1 cellular context compared by ENCODE assay signal in the genomic region with DNA sequence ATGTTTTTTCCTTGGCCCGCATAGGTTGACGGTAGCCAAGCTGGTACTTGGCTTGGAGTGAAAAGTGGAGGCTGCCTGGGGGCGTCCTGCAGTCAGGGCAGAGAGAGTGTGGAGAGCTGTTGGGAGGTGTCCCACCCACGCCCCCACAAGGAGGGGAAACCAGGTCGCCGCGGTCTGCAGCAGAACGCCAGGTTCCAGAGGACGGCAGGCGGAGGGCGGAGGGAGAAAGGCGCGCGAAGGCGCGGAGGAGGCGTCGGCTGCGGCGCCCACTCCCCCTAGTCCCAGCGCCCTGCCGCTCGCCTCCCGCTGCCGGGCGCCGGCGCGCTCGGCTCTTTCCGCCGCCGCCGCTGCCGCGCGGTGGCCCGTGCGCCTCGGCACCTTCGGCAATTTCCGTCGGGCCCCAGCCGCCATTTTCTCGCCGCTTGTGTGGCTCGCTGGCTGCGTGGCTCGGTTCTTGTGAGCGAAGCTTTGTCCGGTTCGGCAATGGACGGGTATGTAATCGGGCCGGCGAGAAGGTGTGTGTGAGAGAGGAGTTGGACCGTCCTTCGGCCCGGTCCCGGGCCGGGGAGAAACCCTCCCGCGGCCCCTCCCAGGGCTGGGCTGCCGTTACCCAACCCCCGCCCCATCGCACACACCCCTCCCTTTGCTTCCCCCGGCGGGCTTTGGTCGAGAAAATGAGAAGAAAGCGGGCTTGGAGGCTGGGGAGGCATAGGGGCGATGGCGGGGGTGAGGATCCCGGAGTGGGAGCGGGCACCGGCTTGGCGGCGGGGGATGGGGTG.
TF ChIP-seq lines count a peak whose summit lies in the region.

PTBP2 (plus strand) TSS at position 403 of the 779 bp plus-strand sequence; CDS start at position 484, 81 bp downstream.

TF ChIP-seq in K562, 482 proteins besides CTCF, POLR2A, EP300 and RAD21 (continued from another document and continues in another):
- TF ChIP-seq AFF4 (CRISPR knock-in tag; IDR thresholded peaks at IDR 0.05) (no peak), NCOR1 (IDR thresholded peaks at IDR 0.05) (no peak), FOXP1 (CRISPR knock-in tag; IDR thresholded peaks at IDR 0.05) (0 out of 2 replicates have a peak, but pooled peaks have one; percentile 44), YY1 (IDR thresholded peaks at IDR 0.05; ENCODE audit: borderline replicate concordance in 1 of 3, control insufficient read depth in 1 of 3, extremely low read depth in 1 of 3, insufficient read depth in 3 of 3, insufficient read length in 1 of 3, insufficient replicate concordance in 2 of 3, low read depth in 1 of 3, low read length in 2 of 3) (peak; percentile 78 to 96 (median 93)), FOS (IDR thresholded peaks at IDR 0.05; ENCODE audit: extremely low read depth, insufficient read length) (no peak), MCM7 (IDR thresholded peaks at IDR 0.05) (no peak), MAFK (IDR thresholded peaks at IDR 0.05; ENCODE audit: low read length) (no peak), ZFP91 (CRISPR knock-in tag; IDR thresholded peaks at IDR 0.05) (no peak), ESRRA (IDR thresholded peaks at IDR 0.05; ENCODE audit: borderline replicate concordance, low read depth) (no peak), MNT (conservative IDR thresholded peaks at IDR 0.05) (no peak; a peak in 1 of 4 replicates), BMI1 (IDR thresholded peaks at IDR 0.05; ENCODE audit: low read length) (no peak)
- TF ChIP-seq, protein P1, sequence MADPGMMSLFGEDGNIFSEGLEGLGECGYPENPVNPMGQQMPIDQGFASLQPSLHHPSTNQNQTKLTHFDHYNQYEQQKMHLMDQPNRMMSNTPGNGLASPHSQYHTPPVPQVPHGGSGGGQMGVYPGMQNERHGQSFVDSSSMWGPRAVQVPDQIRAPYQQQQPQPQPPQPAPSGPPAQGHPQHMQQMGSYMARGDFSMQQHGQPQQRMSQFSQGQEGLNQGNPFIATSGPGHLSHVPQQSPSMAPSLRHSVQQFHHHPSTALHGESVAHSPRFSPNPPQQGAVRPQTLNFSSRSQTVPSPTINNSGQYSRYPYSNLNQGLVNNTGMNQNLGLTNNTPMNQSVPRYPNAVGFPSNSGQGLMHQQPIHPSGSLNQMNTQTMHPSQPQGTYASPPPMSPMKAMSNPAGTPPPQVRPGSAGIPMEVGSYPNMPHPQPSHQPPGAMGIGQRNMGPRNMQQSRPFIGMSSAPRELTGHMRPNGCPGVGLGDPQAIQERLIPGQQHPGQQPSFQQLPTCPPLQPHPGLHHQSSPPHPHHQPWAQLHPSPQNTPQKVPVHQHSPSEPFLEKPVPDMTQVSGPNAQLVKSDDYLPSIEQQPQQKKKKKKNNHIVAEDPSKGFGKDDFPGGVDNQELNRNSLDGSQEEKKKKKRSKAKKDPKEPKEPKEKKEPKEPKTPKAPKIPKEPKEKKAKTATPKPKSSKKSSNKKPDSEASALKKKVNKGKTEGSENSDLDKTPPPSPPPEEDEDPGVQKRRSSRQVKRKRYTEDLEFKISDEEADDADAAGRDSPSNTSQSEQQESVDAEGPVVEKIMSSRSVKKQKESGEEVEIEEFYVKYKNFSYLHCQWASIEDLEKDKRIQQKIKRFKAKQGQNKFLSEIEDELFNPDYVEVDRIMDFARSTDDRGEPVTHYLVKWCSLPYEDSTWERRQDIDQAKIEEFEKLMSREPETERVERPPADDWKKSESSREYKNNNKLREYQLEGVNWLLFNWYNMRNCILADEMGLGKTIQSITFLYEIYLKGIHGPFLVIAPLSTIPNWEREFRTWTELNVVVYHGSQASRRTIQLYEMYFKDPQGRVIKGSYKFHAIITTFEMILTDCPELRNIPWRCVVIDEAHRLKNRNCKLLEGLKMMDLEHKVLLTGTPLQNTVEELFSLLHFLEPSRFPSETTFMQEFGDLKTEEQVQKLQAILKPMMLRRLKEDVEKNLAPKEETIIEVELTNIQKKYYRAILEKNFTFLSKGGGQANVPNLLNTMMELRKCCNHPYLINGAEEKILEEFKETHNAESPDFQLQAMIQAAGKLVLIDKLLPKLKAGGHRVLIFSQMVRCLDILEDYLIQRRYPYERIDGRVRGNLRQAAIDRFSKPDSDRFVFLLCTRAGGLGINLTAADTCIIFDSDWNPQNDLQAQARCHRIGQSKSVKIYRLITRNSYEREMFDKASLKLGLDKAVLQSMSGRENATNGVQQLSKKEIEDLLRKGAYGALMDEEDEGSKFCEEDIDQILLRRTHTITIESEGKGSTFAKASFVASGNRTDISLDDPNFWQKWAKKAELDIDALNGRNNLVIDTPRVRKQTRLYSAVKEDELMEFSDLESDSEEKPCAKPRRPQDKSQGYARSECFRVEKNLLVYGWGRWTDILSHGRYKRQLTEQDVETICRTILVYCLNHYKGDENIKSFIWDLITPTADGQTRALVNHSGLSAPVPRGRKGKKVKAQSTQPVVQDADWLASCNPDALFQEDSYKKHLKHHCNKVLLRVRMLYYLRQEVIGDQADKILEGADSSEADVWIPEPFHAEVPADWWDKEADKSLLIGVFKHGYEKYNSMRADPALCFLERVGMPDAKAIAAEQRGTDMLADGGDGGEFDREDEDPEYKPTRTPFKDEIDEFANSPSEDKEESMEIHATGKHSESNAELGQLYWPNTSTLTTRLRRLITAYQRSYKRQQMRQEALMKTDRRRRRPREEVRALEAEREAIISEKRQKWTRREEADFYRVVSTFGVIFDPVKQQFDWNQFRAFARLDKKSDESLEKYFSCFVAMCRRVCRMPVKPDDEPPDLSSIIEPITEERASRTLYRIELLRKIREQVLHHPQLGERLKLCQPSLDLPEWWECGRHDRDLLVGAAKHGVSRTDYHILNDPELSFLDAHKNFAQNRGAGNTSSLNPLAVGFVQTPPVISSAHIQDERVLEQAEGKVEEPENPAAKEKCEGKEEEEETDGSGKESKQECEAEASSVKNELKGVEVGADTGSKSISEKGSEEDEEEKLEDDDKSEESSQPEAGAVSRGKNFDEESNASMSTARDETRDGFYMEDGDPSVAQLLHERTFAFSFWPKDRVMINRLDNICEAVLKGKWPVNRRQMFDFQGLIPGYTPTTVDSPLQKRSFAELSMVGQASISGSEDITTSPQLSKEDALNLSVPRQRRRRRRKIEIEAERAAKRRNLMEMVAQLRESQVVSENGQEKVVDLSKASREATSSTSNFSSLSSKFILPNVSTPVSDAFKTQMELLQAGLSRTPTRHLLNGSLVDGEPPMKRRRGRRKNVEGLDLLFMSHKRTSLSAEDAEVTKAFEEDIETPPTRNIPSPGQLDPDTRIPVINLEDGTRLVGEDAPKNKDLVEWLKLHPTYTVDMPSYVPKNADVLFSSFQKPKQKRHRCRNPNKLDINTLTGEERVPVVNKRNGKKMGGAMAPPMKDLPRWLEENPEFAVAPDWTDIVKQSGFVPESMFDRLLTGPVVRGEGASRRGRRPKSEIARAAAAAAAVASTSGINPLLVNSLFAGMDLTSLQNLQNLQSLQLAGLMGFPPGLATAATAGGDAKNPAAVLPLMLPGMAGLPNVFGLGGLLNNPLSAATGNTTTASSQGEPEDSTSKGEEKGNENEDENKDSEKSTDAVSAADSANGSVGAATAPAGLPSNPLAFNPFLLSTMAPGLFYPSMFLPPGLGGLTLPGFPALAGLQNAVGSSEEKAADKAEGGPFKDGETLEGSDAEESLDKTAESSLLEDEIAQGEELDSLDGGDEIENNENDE (IDR thresholded peaks at IDR 0.05; ENCODE audit: low read depth, low read length): no peak
- TF ChIP-seq, protein P2, sequence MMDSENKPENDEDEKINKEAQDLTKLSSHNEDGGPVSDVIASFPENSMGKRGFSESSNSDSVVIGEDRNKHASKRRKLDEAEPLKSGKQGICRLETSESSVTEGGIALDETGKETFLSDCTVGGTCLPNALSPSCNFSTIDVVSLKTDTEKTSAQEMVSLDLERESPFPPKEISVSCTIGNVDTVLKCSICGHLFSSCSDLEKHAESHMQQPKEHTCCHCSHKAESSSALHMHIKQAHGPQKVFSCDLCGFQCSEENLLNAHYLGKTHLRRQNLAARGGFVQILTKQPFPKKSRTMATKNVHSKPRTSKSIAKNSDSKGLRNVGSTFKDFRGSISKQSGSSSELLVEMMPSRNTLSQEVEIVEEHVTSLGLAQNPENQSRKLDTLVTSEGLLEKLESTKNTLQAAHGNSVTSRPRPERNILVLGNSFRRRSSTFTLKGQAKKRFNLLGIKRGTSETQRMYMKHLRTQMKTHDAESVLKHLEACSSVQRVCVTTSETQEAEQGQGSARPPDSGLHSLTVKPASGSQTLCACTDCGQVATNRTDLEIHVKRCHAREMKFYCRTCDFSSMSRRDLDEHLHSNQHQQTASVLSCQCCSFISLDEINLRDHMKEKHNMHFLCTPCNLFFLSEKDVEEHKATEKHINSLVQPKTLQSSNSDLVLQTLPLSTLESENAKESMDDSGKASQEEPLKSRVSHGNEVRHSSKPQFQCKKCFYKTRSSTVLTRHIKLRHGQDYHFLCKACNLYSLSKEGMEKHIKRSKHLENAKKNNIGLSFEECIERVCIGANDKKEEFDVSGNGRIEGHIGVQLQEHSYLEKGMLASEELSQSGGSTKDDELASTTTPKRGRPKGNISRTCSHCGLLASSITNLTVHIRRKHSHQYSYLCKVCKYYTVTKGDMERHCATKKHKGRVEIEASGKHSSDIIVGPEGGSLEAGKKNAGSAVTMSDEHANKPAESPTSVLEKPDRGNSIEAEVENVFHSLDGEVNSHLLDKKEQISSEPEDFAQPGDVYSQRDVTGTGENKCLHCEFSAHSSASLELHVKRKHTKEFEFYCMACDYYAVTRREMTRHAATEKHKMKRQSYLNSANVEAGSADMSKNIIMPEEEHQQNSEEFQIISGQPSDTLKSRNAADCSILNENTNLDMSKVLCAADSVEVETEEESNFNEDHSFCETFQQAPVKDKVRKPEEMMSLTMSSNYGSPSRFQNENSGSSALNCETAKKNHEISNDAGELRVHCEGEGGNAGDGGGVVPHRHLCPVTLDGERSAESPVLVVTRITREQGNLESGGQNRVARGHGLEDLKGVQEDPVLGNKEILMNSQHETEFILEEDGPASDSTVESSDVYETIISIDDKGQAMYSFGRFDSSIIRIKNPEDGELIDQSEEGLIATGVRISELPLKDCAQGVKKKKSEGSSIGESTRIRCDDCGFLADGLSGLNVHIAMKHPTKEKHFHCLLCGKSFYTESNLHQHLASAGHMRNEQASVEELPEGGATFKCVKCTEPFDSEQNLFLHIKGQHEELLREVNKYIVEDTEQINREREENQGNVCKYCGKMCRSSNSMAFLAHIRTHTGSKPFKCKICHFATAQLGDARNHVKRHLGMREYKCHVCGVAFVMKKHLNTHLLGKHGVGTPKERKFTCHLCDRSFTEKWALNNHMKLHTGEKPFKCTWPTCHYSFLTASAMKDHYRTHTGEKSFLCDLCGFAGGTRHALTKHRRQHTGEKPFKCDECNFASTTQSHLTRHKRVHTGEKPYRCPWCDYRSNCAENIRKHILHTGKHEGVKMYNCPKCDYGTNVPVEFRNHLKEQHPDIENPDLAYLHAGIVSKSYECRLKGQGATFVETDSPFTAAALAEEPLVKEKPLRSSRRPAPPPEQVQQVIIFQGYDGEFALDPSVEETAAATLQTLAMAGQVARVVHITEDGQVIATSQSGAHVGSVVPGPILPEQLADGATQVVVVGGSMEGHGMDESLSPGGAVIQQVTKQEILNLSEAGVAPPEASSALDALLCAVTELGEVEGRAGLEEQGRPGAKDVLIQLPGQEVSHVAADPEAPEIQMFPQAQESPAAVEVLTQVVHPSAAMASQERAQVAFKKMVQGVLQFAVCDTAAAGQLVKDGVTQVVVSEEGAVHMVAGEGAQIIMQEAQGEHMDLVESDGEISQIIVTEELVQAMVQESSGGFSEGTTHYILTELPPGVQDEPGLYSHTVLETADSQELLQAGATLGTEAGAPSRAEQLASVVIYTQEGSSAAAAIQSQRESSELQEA (IDR thresholded peaks at IDR 0.05; ENCODE audit: low read depth): no peak
- TF ChIP-seq, protein P3, sequence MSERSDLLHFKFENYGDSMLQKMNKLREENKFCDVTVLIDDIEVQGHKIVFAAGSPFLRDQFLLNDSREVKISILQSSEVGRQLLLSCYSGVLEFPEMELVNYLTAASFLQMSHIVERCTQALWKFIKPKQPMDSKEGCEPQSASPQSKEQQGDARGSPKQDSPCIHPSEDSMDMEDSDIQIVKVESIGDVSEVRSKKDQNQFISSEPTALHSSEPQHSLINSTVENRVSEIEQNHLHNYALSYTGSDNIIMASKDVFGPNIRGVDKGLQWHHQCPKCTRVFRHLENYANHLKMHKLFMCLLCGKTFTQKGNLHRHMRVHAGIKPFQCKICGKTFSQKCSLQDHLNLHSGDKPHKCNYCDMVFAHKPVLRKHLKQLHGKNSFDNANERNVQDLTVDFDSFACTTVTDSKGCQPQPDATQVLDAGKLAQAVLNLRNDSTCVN (CRISPR knock-in tag; IDR thresholded peaks at IDR 0.05): no peak
